ENCODE assay signal across 9 cellular contexts in genomic region chr11:128720522-128720985, GRCh38. TPM values are rescaled to one million over a fixed set of nuclear protein-coding genes. Genes with fewer than 3 reads are reported as not detected.
DNase-seq lines count a peak whose midpoint lies in the region; ATAC-seq and TF ChIP-seq lines count a peak whose summit lies in the region.
"Had no signal": no experiment of that assay in that cellular context is flagged by ENCODE, and none has a peak within 500 bp of the region (broad histone marks: within the 10 kb centered on the region; RNA-seq: fewer than 3 reads in every experiment).

No MANE protein-coding gene starts in this region.

- peaks cover 99% of the 10 kb centered on the region for H3K4me1 Mint-ChIP-seq in activated CD4-positive, alpha-beta T cell treated with anti-CD3 and anti-CD28 coated beads, Interleukin-2, amount 10 ng/mL, durations not matched to agents 7 days and 5 days

- H3K27me3 ChIP-seq in heart right ventricle, result no peaks in the 10 kb centered on the region
- no peaks in the 10 kb centered on the region for H3K27me3 ChIP-seq in right atrium auricular region
- H3K27me3 ChIP-seq in upper lobe of right lung, result no peaks in the 10 kb centered on the region
- H3K27me3 ChIP-seq in SJCRH30, result no peaks in the 10 kb centered on the region

- TF ChIP-seq CTCF in heart right ventricle (IDR thresholded peaks at IDR 0.05) (no peak), right atrium auricular region (IDR thresholded peaks at IDR 0.05) (no peak), upper lobe of right lung (IDR thresholded peaks at IDR 0.05) (no peak)

- H3K36me3 Mint-ChIP-seq in activated CD4-positive, alpha-beta T cell treated with anti-CD3 and anti-CD28 coated beads, Interleukin-2, amount 10 ng/mL, durations not matched to agents 7 days and 5 days (ENCODE audit: low read depth), result peaks cover 67% of the 10 kb centered on the region

- H3K4me3 Mint-ChIP-seq in activated CD4-positive, alpha-beta T cell treated with anti-CD3 and anti-CD28 coated beads, Interleukin-2, amount 10 ng/mL, durations not matched to agents 7 days and 5 days, result peak overlapping the region; percentile 69

- peaks cover 2% of the 10 kb centered on the region for H3K9me3 Mint-ChIP-seq in activated CD4-positive, alpha-beta T cell treated with anti-CD3 and anti-CD28 coated beads, Interleukin-2, amount 10 ng/mL, durations not matched to agents 7 days and 5 days

- intact Hi-C loops in heart right ventricle (cut with DNase I) (no loop called here), upper lobe of right lung (cut with DNase I) (no loop called here)

- peaks cover 0 to 6% (median 0%) of the 10 kb centered on the region in 9 donors for H3K36me3 ChIP-seq in heart right ventricle
- no peaks in the 10 kb centered on the region for H3K36me3 ChIP-seq in right atrium auricular region
- no peaks in the 10 kb centered on the region for H3K36me3 ChIP-seq in upper lobe of right lung
- no peaks in the 10 kb centered on the region for H3K36me3 ChIP-seq in SJCRH30

- peak overlapping the region in 7 of 10 donors; percentile 3 to 26 (median 12) for H3K4me3 ChIP-seq in heart right ventricle
- peak overlapping the region in 1 of 2 donors; percentile 11 for H3K4me3 ChIP-seq in right atrium auricular region
- peak overlapping the region; percentile 16 for H3K4me3 ChIP-seq in upper lobe of right lung
- no peak overlapping the region for H3K4me3 ChIP-seq in SJCRH30

- peaks cover 2% of the 10 kb centered on the region for H3K27me3 Mint-ChIP-seq in activated CD4-positive, alpha-beta T cell treated with anti-CD3 and anti-CD28 coated beads, Interleukin-2, amount 10 ng/mL, durations not matched to agents 7 days and 5 days

- ATAC-seq in heart right ventricle, result peak in 2 of 8 donors; percentile 9 to 10
- ATAC-seq in HG03139 (IDR thresholded peaks at IDR 0.05; ENCODE audit: unreplicated experiment), result peak; percentile 62
- ATAC-seq in upper lobe of right lung, result no peak

- peaks cover 23 to 100% (median 89%) of the 10 kb centered on the region in 9 donors for H3K4me1 ChIP-seq in heart right ventricle
- H3K4me1 ChIP-seq in right atrium auricular region, result peaks cover 4 to 80% of the 10 kb centered on the region in 2 donors
- H3K4me1 ChIP-seq in upper lobe of right lung, result peaks cover 87% of the 10 kb centered on the region
- peaks cover 11% of the 10 kb centered on the region; the same call in 1 of the 2 replicates for H3K4me1 ChIP-seq in SJCRH30

- WGBS in heart right ventricle, 2 donors, result 35 to 39% methylated on average over 17 of the region's 17 CpGs

- CTCF ChIA-PET in activated CD4-positive, alpha-beta T cell treated with anti-CD3 and anti-CD28 coated beads, Interleukin-2, amount 10 ng/mL, durations not matched to agents 7 days and 5 days (lab: Charles Lee), result interaction anchor here (1.0 to 4.8 kb wide), 2 partner anchors 17 kb away, joined by 4 to 20 read pairs; no protein-coding TSS in a partner anchor

- POLR2A ChIA-PET in activated CD4-positive, alpha-beta T cell treated with anti-CD3 and anti-CD28 coated beads, Interleukin-2, amount 10 ng/mL, durations not matched to agents 7 days and 5 days (lab: Charles Lee), result no interaction called here

- peak overlapping the region; percentile 95 for H3K27ac Mint-ChIP-seq in activated CD4-positive, alpha-beta T cell treated with anti-CD3 and anti-CD28 coated beads, Interleukin-2, amount 10 ng/mL, durations not matched to agents 7 days and 5 days

- H3K9me3 ChIP-seq in heart right ventricle (no peaks in the 10 kb centered on the region), right atrium auricular region (no peaks in the 10 kb centered on the region), upper lobe of right lung (no peaks in the 10 kb centered on the region), SJCRH30 (replicated peaks) (no peaks in the 10 kb centered on the region)

- H3K27ac ChIP-seq in heart right ventricle (peak overlapping the region in 9 of 10 donors; percentile 26 to 93 (median 60)), right atrium auricular region (peak overlapping the region in 1 of 2 donors; percentile 35), upper lobe of right lung (peak overlapping the region; percentile 82), SJCRH30 (no peak overlapping the region)
- H3K27ac ChIP-seq: C4-2B had no signal

- peak in 1 of 2 donors; percentile 20 for DNase-seq in heart right ventricle
- DNase-seq in right atrium auricular region (ENCODE audit: low spot score), result no peak
- DNase-seq in activated CD4-positive, alpha-beta T cell treated with anti-CD3 and anti-CD28 coated beads, Interleukin-2, amount 10 ng/mL, durations not matched to agents 7 days and 5 days, result peak; percentile 53
- DNase-seq in left kidney (ENCODE audit: low read depth, low spot score), result peak; percentile 70
- no peak for DNase-seq in upper lobe of right lung
- DNase-seq in SJCRH30, result no peak
- DNase-seq in DMS114 treated with DMSO at 0.1 percent for 48 hours (lab: John Stamatoyannopoulos, UW; ENCODE audit: unreplicated experiment), result no peak

RNA-seq across cellular contexts. Expression of gene FLI1, which starts 26.7 kb away (rescaled TPM):
- total RNA-seq in heart right ventricle (10 to 100 TPM; 11.7 to 33.3 (median 17.2) TPM), right atrium auricular region (10 to 100 TPM; 12.3 to 25.2 TPM), upper lobe of right lung (69.7 TPM)
- polyA plus RNA-seq in heart right ventricle, result 10 to 100 TPM; 11.4 to 12.1 TPM
- 100 to 1,000 TPM; 106 to 134 TPM for total RNA-seq in activated CD4-positive, alpha-beta T cell treated with anti-CD3 and anti-CD28 coated beads, Interleukin-2, amount 10 ng/mL, durations not matched to agents 7 days and 5 days
- 3.2 and 4.1 TPM in 2 replicates for total RNA-seq in SJCRH30 (2014; rRNA removed; shearing (Covaris generic))

Comparison
In these comparisons a context has a peak if more than half of its experiments do, and no peak if none do; other contexts are left out.
1. DNase-seq: peak in activated CD4-positive, alpha-beta T cell treated with anti-CD3 and anti-CD28 coated beads, Interleukin-2, amount 10 ng/mL, durations not matched to agents 7 days and 5 days (single experiment) and left kidney (single experiment); none in right atrium auricular region (single experiment), upper lobe of right lung (single experiment), SJCRH30 (0 of 2) and DMS114 treated with DMSO at 0.1 percent for 48 hours (single experiment).